Comparison of ENCODE assay signal across 8 cellular contexts in the genomic region with DNA sequence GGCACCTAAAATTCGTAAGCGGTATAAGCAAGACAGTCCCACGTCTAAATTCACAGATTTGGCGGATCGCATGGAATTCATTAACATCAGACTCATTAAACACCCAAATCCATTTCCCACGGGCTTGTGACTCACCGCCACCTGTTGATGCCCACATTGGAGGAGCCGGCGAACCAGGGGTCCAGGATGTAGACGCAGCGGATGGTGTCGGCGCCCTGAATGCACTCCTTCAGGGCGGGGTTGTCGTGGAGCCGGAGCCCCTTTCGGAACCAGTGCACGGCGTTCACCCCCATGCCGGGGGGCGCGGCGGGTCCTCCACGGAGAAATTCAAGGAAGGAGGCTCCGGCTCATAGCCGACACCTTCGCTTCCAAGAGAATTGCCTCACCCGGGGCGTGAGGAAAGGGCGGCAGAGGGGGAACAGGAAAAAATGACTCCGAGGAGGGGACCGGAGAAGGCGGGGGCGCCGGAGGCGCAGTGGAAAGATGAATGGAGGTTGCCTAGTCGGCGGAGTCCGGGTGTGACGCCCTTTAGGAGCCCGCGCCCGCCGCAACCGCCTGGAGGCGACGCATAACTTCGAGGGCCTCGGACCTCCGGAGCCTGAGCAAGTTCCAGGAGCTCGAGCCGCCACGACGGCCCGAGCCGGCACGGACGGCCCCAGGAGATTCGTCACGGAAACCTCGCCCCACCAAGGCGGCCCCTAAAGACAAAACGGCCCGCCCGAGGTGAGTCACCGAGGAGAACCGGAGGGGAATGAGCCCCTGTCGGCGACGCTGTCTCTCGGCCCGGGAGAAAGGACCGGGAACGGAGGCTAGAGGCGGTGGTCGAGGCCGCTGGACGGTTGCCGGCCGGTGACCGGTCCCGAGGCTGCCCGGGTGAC. TPM values are rescaled to one million over a fixed set of nuclear protein-coding genes. Genes with fewer than 3 reads are reported as not detected.
DNase-seq lines count a peak whose midpoint lies in the region; ATAC-seq and TF ChIP-seq lines count a peak whose summit lies in the region.

No MANE protein-coding gene starts in this region.

- H3K27me3 ChIP-seq in DND-41 (ENCODE audit: insufficient read depth, low read length, poor library complexity) (no peaks in the 10 kb centered on the region), duodenal mucosa (ENCODE audit: control insufficient read depth in 1 of 2, insufficient read depth in 2 of 2, low read length in 2 of 2) (no peaks in the 10 kb centered on the region)

- ATAC-seq in DND-41 (ENCODE audit: insufficient read depth, low read depth) (peak; percentile 49), GM21576 (IDR thresholded peaks at IDR 0.05; ENCODE audit: unreplicated experiment) (peak; percentile 20)

- H3K27ac ChIP-seq in DND-41 (ENCODE audit: low read length) (peak overlapping the region; percentile 89), KOPT-K1 (ENCODE audit: low read depth, low read length, poor library complexity, severe bottlenecking) (peak overlapping the region; percentile 78), duodenal mucosa (ENCODE audit: low read depth, low read length) (peak overlapping the region; percentile 97)

- H3K4me3 ChIP-seq in DND-41 (ENCODE audit: low read depth in 1 of 2, low read length in 2 of 2) (peak overlapping the region; percentile 73 to 81), duodenal mucosa (ENCODE audit: low read depth in 1 of 2, low read length in 2 of 2) (peak overlapping the region; percentile 67 to 98)

- no peaks in the 10 kb centered on the region for H3K9me3 ChIP-seq in DND-41 (ENCODE audit: insufficient read depth, low read length, severe bottlenecking)
- peaks cover 16% of the 10 kb centered on the region for H3K9me3 ChIP-seq in KOPT-K1 (ENCODE audit: insufficient read depth, low read length, poor library complexity, severe bottlenecking)
- no peaks in the 10 kb centered on the region for H3K9me3 ChIP-seq in duodenal mucosa (ENCODE audit: control insufficient read depth in 1 of 2, low read length in 2 of 2)

- H2AFZ ChIP-seq in DND-41 (ENCODE audit: low read depth, low read length), result peak overlapping the region; percentile 87

- H3K79me2 ChIP-seq in DND-41 (ENCODE audit: insufficient read depth, low read length), result peaks cover 49% of the 10 kb centered on the region

- H3K4me2 ChIP-seq in DND-41 (ENCODE audit: insufficient read depth, low read length), result peak overlapping the region; percentile 82

- no peak for TF ChIP-seq CTCF in DND-41 (IDR thresholded peaks at IDR 0.05; ENCODE audit: borderline replicate concordance, extremely low read depth, low read length, poor library complexity, severe bottlenecking)

- H3K9ac ChIP-seq in DND-41 (ENCODE audit: low read depth, low read length) (peak overlapping the region; percentile 78), duodenal mucosa (ENCODE audit: low read depth in 1 of 2, low read length in 2 of 2) (peak overlapping the region; percentile 92 to 97)

- DNase-seq in DND-41 (peak; percentile 67), mesenteric fat pad (ENCODE audit: low spot score) (peak; percentile 90), NCI-H1436 (lab: John Stamatoyannopoulos, UW) (no peak)
- DNase-seq in activated CD4-positive, alpha-beta T cell treated with anti-CD3 and anti-CD28 coated beads for 48 hours, result peak; percentile 85
- peak; percentile 63 to 66 for DNase-seq in stimulated activated CD8-positive, alpha-beta memory T cell treated with anti-CD3 and anti-CD28 coated beads, Interleukin-15, amount 100 ng/mL, for 4 hours (ENCODE audit: low read depth in 2 of 2)

- H3K4me1 ChIP-seq in DND-41 (ENCODE audit: insufficient read depth, low read length), result peaks cover 34% of the 10 kb centered on the region
- H3K4me1 ChIP-seq in duodenal mucosa (ENCODE audit: control insufficient read depth in 1 of 2, insufficient read depth in 2 of 2, low read length in 2 of 2), result peaks cover 17 to 32% of the 10 kb centered on the region in 2 donors

- H4K20me1 ChIP-seq in DND-41 (ENCODE audit: insufficient read depth, low read length), result peaks cover 20% of the 10 kb centered on the region

- H3K36me3 ChIP-seq in DND-41 (ENCODE audit: insufficient read depth, low read length) (no peaks in the 10 kb centered on the region), KOPT-K1 (ENCODE audit: insufficient read depth, low read length) (no peaks in the 10 kb centered on the region), duodenal mucosa (ENCODE audit: control insufficient read depth in 1 of 2, insufficient read depth in 2 of 2, low read length in 2 of 2) (no peaks in the 10 kb centered on the region)

RNA-seq across cellular contexts. Expression of a gene that starts 0.4 kb away (rescaled TPM):
- total RNA-seq in mesenteric fat pad, result 14.8 TPM
